In genomic region chr11:64241175-64241429, GRCh38 we compare ENCODE assay signal across 1 cellular context.
TF ChIP-seq lines count a peak whose summit lies in the region.

No MANE protein-coding gene starts in this region.

TF ChIP-seq in GM12878, 131 proteins besides CTCF, POLR2A, EP300 and RAD21:
- TF ChIP-seq TCF7 (IDR thresholded peaks at IDR 0.05; ENCODE audit: borderline replicate concordance) (no peak), PML (IDR thresholded peaks at IDR 0.05; ENCODE audit: low read length) (no peak), PRDM15 (CRISPR knock-in tag; IDR thresholded peaks at IDR 0.05) (no peak), POLR2AphosphoS2 (IDR thresholded peaks at IDR 0.05; ENCODE audit: low read depth, low read length) (0 out of 2 replicates have a peak, but pooled peaks have one; percentile 3), IRF4 (IDR thresholded peaks at IDR 0.05; ENCODE audit: low read depth, low read length) (no peak), MAX (IDR thresholded peaks at IDR 0.05; ENCODE audit: low read depth, low read length) (no peak), RELA (IDR thresholded peaks at IDR 0.05; ENCODE audit: borderline replicate concordance, partially characterized antibody) (peak; percentile 3), GATAD2B (conservative IDR thresholded peaks at IDR 0.05; ENCODE audit: low read depth) (no peak), CHD1 (IDR thresholded peaks at IDR 0.05; ENCODE audit: low read depth, low read length) (no peak), RB1 (IDR thresholded peaks at IDR 0.05; ENCODE audit: borderline replicate concordance) (no peak), TARDBP (IDR thresholded peaks at IDR 0.05; ENCODE audit: borderline replicate concordance) (no peak), IRF5 (IDR thresholded peaks at IDR 0.05; ENCODE audit: borderline replicate concordance) (no peak), FOS (IDR thresholded peaks at IDR 0.05; ENCODE audit: borderline replicate concordance, extremely low read depth, insufficient read length) (no peak), STAT3 (IDR thresholded peaks at IDR 0.05; ENCODE audit: low read depth, low read length) (no peak), BCLAF1 (IDR thresholded peaks at IDR 0.05) (no peak), YBX1 (IDR thresholded peaks at IDR 0.05) (no peak), HSF1 (IDR thresholded peaks at IDR 0.05; ENCODE audit: low read depth, low read length) (no peak)
